22 cellular contexts compared by ENCODE assay signal in genomic region chr1:113675299-113675698, GRCh38.
DNase-seq lines count a peak whose midpoint lies in the region; ATAC-seq, FAIRE-seq and TF ChIP-seq lines count a peak whose summit lies in the region.
"Had no signal": no experiment of that assay in that cellular context is flagged by ENCODE, and none has a peak within 500 bp of the region (broad histone marks: within the 10 kb centered on the region; RNA-seq: fewer than 3 reads in every experiment).

No MANE protein-coding gene starts in this region.

- no peaks in the 10 kb centered on the region for H4K20me1 ChIP-seq in OCI-LY3 (ENCODE audit: insufficient read depth, low read length)
- no peaks in the 10 kb centered on the region for H4K20me1 ChIP-seq in endothelial cell of umbilical vein (replicated peaks; ENCODE audit: control insufficient read depth, extremely low read depth, insufficient read depth, low read length)

- peak; percentile 38 for FAIRE-seq in endothelial cell of umbilical vein (lab: Jason Lieb, UNC)

- no peaks in the 10 kb centered on the region for H3K79me2 ChIP-seq in OCI-LY3 (ENCODE audit: low read length)
- H3K79me2 ChIP-seq in endothelial cell of umbilical vein (ENCODE audit: control insufficient read depth, insufficient read depth, low read length): no peaks in the 10 kb centered on the region

- dilution Hi-C loops in endothelial cell of umbilical vein (cut with MboI; ENCODE audit: extremely low pct_ligation_motif_present, low sequenced_read_pairs): no loop called here

- H3K9ac ChIP-seq in OCI-LY3 (ENCODE audit: low read length): no peak overlapping the region
- H3K9ac ChIP-seq in endothelial cell of umbilical vein (replicated peaks; ENCODE audit: extremely low read depth, insufficient read depth, low read length): no peak overlapping the region

- POLR2A ChIA-PET in endothelial cell of umbilical vein (lab: Charles Lee): no interaction called here

- no peak for TF ChIP-seq POLR2A in endothelial cell of umbilical vein (IDR thresholded peaks at IDR 0.05; ENCODE audit: low read depth, low read length)

- H3K4me3 ChIP-seq in OCI-LY3 (ENCODE audit: low read length) (no peak overlapping the region), endothelial cell of umbilical vein (replicated peaks in 1 of 3; ENCODE audit: insufficient read depth in 1 of 3, low read depth in 1 of 3, low read length in 3 of 3) (no peak overlapping the region)
- H3K4me3 ChIP-seq: colonic mucosa, lower lobe of right lung, ovary, suprapubic skin had no signal

- ATAC-seq in GM21619 (IDR thresholded peaks at IDR 0.05; ENCODE audit: unreplicated experiment): no peak
- no peak for ATAC-seq in GM18502 (IDR thresholded peaks at IDR 0.05; ENCODE audit: poor library complexity, unreplicated experiment)
- ATAC-seq: activated CD4-positive, CD25-positive, alpha-beta regulatory T cell treated with anti-CD3 and anti-CD28 coated beads, Interleukin-2, amount 50 U/mL, for 24 hours; activated CD8-positive, alpha-beta memory T cell treated with anti-CD3 and anti-CD28 coated beads, Interleukin-2, amount 10 ng/mL, durations not matched to agents 7 days and 5 days; CD8-positive, alpha-beta T cell; lower lobe of right lung had no signal

- TF ChIP-seq CTCF in OCI-LY3 (IDR thresholded peaks at IDR 0.05; ENCODE audit: low read depth, low read length) (no peak), endothelial cell of umbilical vein (IDR thresholded peaks at IDR 0.05; ENCODE audit: extremely low read depth in 1 of 2, insufficient read depth in 1 of 2, low read depth in 1 of 2, low read length in 2 of 2) (no peak)

- peak; percentile 10 for DNase-seq in A172 (ENCODE audit: low spot score)
- DNase-seq in HCEC 1CT: peak; percentile 25
- no peak for DNase-seq in endothelial cell of umbilical vein (ENCODE audit: low read depth, low spot score)
- DNase-seq in NCI-H2196 (lab: John Stamatoyannopoulos, UW; ENCODE audit: unreplicated experiment): no peak
- DNase-seq in activated CD4-positive, alpha-beta T cell treated with anti-CD3 and anti-CD28 coated beads for 48 hours: no peak
- DNase-seq: activated CD8-positive, alpha-beta memory T cell treated with anti-CD3 and anti-CD28 coated beads, Interleukin-2, amount 10 ng/mL, durations not matched to agents 7 days and 5 days; activated effector memory CD4-positive, alpha-beta T cell treated with Interleukin-2 at 50 U/mL for 16 hours; aorta; CD8-positive, alpha-beta T cell; colonic mucosa; DND-41; lower lobe of right lung; NCI-H1105 treated with DMSO at 0.1 percent for 48 hours; NCI-H446; ovary; SHP77; stimulated activated CD4-positive, alpha-beta T cell treated with anti-CD3 and anti-CD28 coated beads, Interleukin-4, amount 100 ng/mL, for 24 hours had no signal

- intact Hi-C loops in endothelial cell of umbilical vein (cut with micrococcal nuclease): loop anchor here (5.0 kb wide), 1 partner anchor 303 kb away; no protein-coding TSS in a partner anchor

- H2AFZ ChIP-seq in OCI-LY3 (ENCODE audit: low read depth, low read length) (no peak overlapping the region), endothelial cell of umbilical vein (ENCODE audit: low read depth, low read length) (no peak overlapping the region)

- BruUV-seq in endothelial cell of umbilical vein (replicated peaks; lab: Mats Ljungman, UMichigan): no TSS peak

- no peak overlapping the region for H3K27ac ChIP-seq in OCI-LY3 (ENCODE audit: low read length)
- H3K27ac ChIP-seq in endothelial cell of umbilical vein (ENCODE audit: insufficient read depth, low read depth, low read length): no peak overlapping the region
- H3K27ac ChIP-seq: colonic mucosa, lower lobe of right lung, ovary, suprapubic skin had no signal

- H3K9me1 ChIP-seq in endothelial cell of umbilical vein (replicated peaks; ENCODE audit: control insufficient read depth, extremely low read depth, insufficient read depth, low read length): no peaks in the 10 kb centered on the region

- CTCF ChIA-PET in endothelial cell of umbilical vein (lab: Charles Lee): interaction anchor here (0.9 kb wide), 1 partner anchor 534 kb away, joined by 3 read pairs; no protein-coding TSS in a partner anchor

- H3K9me3 ChIP-seq in OCI-LY3 (ENCODE audit: insufficient read depth, low read length) (no peaks in the 10 kb centered on the region), endothelial cell of umbilical vein (replicated peaks; ENCODE audit: control insufficient read depth, insufficient read depth, low read length) (no peaks in the 10 kb centered on the region)
- H3K9me3 ChIP-seq: colonic mucosa, lower lobe of right lung, ovary, suprapubic skin had no signal

- H3K27me3 ChIP-seq in OCI-LY3 (ENCODE audit: low read depth, low read length): no peaks in the 10 kb centered on the region
- H3K27me3 ChIP-seq in endothelial cell of umbilical vein (ENCODE audit: control insufficient read depth in 2 of 2, insufficient read depth in 2 of 2, low read length in 2 of 2): no peaks in the 10 kb centered on the region
- H3K27me3 ChIP-seq: colonic mucosa, ovary, suprapubic skin had no signal

- H3K4me2 ChIP-seq in OCI-LY3 (ENCODE audit: low read length): peak overlapping the region; percentile 35
- H3K4me2 ChIP-seq in endothelial cell of umbilical vein (ENCODE audit: insufficient read depth, low read length): no peak overlapping the region

- H3K36me3 ChIP-seq in OCI-LY3 (replicated peaks; ENCODE audit: low read depth, low read length) (no peaks in the 10 kb centered on the region), endothelial cell of umbilical vein (ENCODE audit: control insufficient read depth in 2 of 2, extremely low read depth in 1 of 2, insufficient read depth in 2 of 2, low read length in 2 of 2) (no peaks in the 10 kb centered on the region)
- H3K36me3 ChIP-seq: colonic mucosa, ovary had no signal

- peaks cover 24% of the 10 kb centered on the region for H3K4me1 ChIP-seq in OCI-LY3 (ENCODE audit: low read length)
- peaks cover 8% of the 10 kb centered on the region for H3K4me1 ChIP-seq in endothelial cell of umbilical vein (ENCODE audit: control insufficient read depth, extremely low read depth, insufficient read depth, low read length)
- H3K4me1 ChIP-seq: colonic mucosa, lower lobe of right lung had no signal

TF ChIP-seq in endothelial cell of umbilical vein, 7 proteins besides CTCF, POLR2A, EP300 and RAD21:
- no peak for TF ChIP-seq FOS (IDR thresholded peaks at IDR 0.05; ENCODE audit: borderline replicate concordance, insufficient read depth, low read length)
- TF ChIP-seq MAX (IDR thresholded peaks at IDR 0.05; ENCODE audit: insufficient read depth, insufficient read length): no peak
- TF ChIP-seq POLR2AphosphoS5 (IDR thresholded peaks at IDR 0.05; ENCODE audit: insufficient read depth, low read depth, low read length): no peak
- no peak for TF ChIP-seq GATA2 (IDR thresholded peaks at IDR 0.05; ENCODE audit: insufficient read depth, insufficient read length, low read depth, low read length)
- no peak for TF ChIP-seq EZH2 (IDR thresholded peaks at IDR 0.05; ENCODE audit: borderline replicate concordance, low read depth, low read length, severe bottlenecking)
- TF ChIP-seq JUN (IDR thresholded peaks at IDR 0.05; ENCODE audit: borderline replicate concordance, insufficient read depth, insufficient read length, low read depth): no peak
- no peak for TF ChIP-seq MYC (IDR thresholded peaks at IDR 0.05; ENCODE audit: low read depth, low read length)
TF ChIP-seq in endothelial cell of umbilical vein: peak in this region for 0.

Comparison
In these comparisons a context has a peak if more than half of its experiments do, and no peak if none do; other contexts are left out.
1. DNase-seq: peak in A172 (single experiment) and HCEC 1CT (single experiment); none in endothelial cell of umbilical vein (single experiment), NCI-H2196 (single experiment) and activated CD4-positive, alpha-beta T cell treated with anti-CD3 and anti-CD28 coated beads for 48 hours (single experiment).